8 cellular contexts compared by ENCODE assay signal in genomic region chrX:14673764-14674163, GRCh38.
DNase-seq lines count a peak whose midpoint lies in the region; ATAC-seq and TF ChIP-seq lines count a peak whose summit lies in the region.

No MANE protein-coding gene starts in this region.

- ATAC-seq in stimulated activated effector memory CD8-positive, alpha-beta T cell treated with anti-CD3 and anti-CD28 coated beads, Interleukin-12 subunit alpha, Interleukin-12 subunit beta, amount 100 ng/mL, for 72 hours: peak; percentile 90
- no peak for ATAC-seq in Right ventricle myocardium superior (ENCODE audit: poor library complexity)

- no peaks in the 10 kb centered on the region for H3K9me3 Mint-ChIP-seq in stimulated activated effector memory CD8-positive, alpha-beta T cell treated with anti-CD3 and anti-CD28 coated beads, Interleukin-12 subunit alpha, Interleukin-12 subunit beta, amount 100 ng/mL, for 72 hours

- DNase-seq in stimulated activated naive CD4-positive, alpha-beta T cell treated with Interleukin-2 at 50 U/mL for 16 hours (lab: John Stamatoyannopoulos, UW): peak; percentile 0
- DNase-seq in stimulated activated naive CD4-positive, alpha-beta T cell (lab: John Stamatoyannopoulos, UW): no peak
- DNase-seq in HFF-Myc (ENCODE audit: extremely low read depth, low read depth): peak; percentile 63
- peak; percentile 68 for DNase-seq in NAMALWA (ENCODE audit: low spot score)
- peak; percentile 2 for DNase-seq in cerebellum (ENCODE audit: low spot score)
- DNase-seq in stimulated activated effector memory CD8-positive, alpha-beta T cell treated with anti-CD3 and anti-CD28 coated beads, Interleukin-12 subunit alpha, Interleukin-12 subunit beta, amount 100 ng/mL, for 72 hours (ENCODE audit: low spot score in 2 of 2): no peak
- DNase-seq in OCI-M2 (lab: John Stamatoyannopoulos, UW; ENCODE audit: unreplicated experiment): no peak
- no peak for DNase-seq in Right ventricle myocardium superior

- no peaks in the 10 kb centered on the region for H3K4me1 Mint-ChIP-seq in stimulated activated effector memory CD8-positive, alpha-beta T cell treated with anti-CD3 and anti-CD28 coated beads, Interleukin-12 subunit alpha, Interleukin-12 subunit beta, amount 100 ng/mL, for 72 hours

- no peak for TF ChIP-seq CTCF in HFF-Myc (IDR thresholded peaks at IDR 0.05; ENCODE audit: low read depth, low read length, missing control alignments)

- no peak overlapping the region for H3K4me3 Mint-ChIP-seq in stimulated activated effector memory CD8-positive, alpha-beta T cell treated with anti-CD3 and anti-CD28 coated beads, Interleukin-12 subunit alpha, Interleukin-12 subunit beta, amount 100 ng/mL, for 72 hours

- intact Hi-C loops in Right ventricle myocardium superior (cut with DNase I): no loop called here

- no peak overlapping the region for H3K4me3 ChIP-seq in HFF-Myc (replicated peaks; ENCODE audit: low read depth, low read length)

- no peak overlapping the region for H3K27ac Mint-ChIP-seq in stimulated activated effector memory CD8-positive, alpha-beta T cell treated with anti-CD3 and anti-CD28 coated beads, Interleukin-12 subunit alpha, Interleukin-12 subunit beta, amount 100 ng/mL, for 72 hours

- no peaks in the 10 kb centered on the region for H3K36me3 Mint-ChIP-seq in stimulated activated effector memory CD8-positive, alpha-beta T cell treated with anti-CD3 and anti-CD28 coated beads, Interleukin-12 subunit alpha, Interleukin-12 subunit beta, amount 100 ng/mL, for 72 hours

Comparison
In these comparisons a context has a peak if more than half of its experiments do, and no peak if none do; other contexts are left out.
1. DNase-seq: peak in stimulated activated naive CD4-positive, alpha-beta T cell treated with Interleukin-2 at 50 U/mL for 16 hours (single experiment), HFF-Myc (single experiment), NAMALWA (single experiment) and cerebellum (single experiment); none in stimulated activated naive CD4-positive, alpha-beta T cell (0 of 6), stimulated activated effector memory CD8-positive, alpha-beta T cell treated with anti-CD3 and anti-CD28 coated beads, Interleukin-12 subunit alpha, Interleukin-12 subunit beta, amount 100 ng/mL, for 72 hours (0 of 2), OCI-M2 (single experiment) and Right ventricle myocardium superior (single experiment).